9 cellular contexts compared by ENCODE assay signal in genomic region chr19:18290250-18291018, GRCh38. TPM values are rescaled to one million over a fixed set of nuclear protein-coding genes. Genes with fewer than 3 reads are reported as not detected.
DNase-seq lines count a peak whose midpoint lies in the region; ATAC-seq, FAIRE-seq and TF ChIP-seq lines count a peak whose summit lies in the region.
"Had no signal": no experiment of that assay in that cellular context is flagged by ENCODE, and none has a peak within 500 bp of the region (broad histone marks: within the 10 kb centered on the region; RNA-seq: fewer than 3 reads in every experiment).

No MANE protein-coding gene starts in this region.

- no peaks in the 10 kb centered on the region for H3K9me3 Mint-ChIP-seq in MCF 10A (ENCODE audit: unreplicated experiment)

- no TSS peak for BruUV-seq in MCF 10A (replicated peaks; lab: Mats Ljungman, UMichigan)
- BruUV-seq in mammary epithelial cell (replicated peaks; lab: Mats Ljungman, UMichigan): no TSS peak

- in situ Hi-C loops in mammary epithelial cell (cut with MboI; ENCODE audit: low sequenced_read_pairs in 2 of 2): no loop called here

- no peak overlapping the region for H2AFZ ChIP-seq in mammary epithelial cell (ENCODE audit: low read depth, low read length)

- peaks cover 6% of the 10 kb centered on the region for H3K36me3 Mint-ChIP-seq in MCF 10A (ENCODE audit: insufficient read depth, unreplicated experiment)

- H3K27ac Mint-ChIP-seq in MCF 10A (ENCODE audit: low read depth, unreplicated experiment): peak overlapping the region; percentile 97

- no peak overlapping the region for H3K9ac ChIP-seq in mammary epithelial cell (ENCODE audit: insufficient read depth, low read length)
- no peak overlapping the region for H3K9ac ChIP-seq in duodenal mucosa (ENCODE audit: low read depth in 1 of 2, low read length in 2 of 2)

- H4K20me1 ChIP-seq in mammary epithelial cell (ENCODE audit: insufficient read depth, low read length): no peaks in the 10 kb centered on the region

- peak overlapping the region; percentile 78 for H3K4me3 Mint-ChIP-seq in MCF 10A (ENCODE audit: unreplicated experiment)

- peaks cover 24% of the 10 kb centered on the region for H3K4me1 Mint-ChIP-seq in MCF 10A (ENCODE audit: insufficient read depth, unreplicated experiment)

- POLR2A ChIA-PET in MCF 10A (lab: Yijun Ruan, JAX): interaction anchor here (4.0 kb wide), 1 partner anchor 10 kb away, joined by 170 read pairs; the partner anchor contains the start of gene JUND

- FAIRE-seq in small intestine (lab: Jason Lieb, UNC): no peak
- FAIRE-seq: TTC549 had no signal

- H3K4me3 ChIP-seq in mammary epithelial cell (replicated peaks in 1 of 3; ENCODE audit: insufficient read depth in 1 of 3, low read depth in 2 of 3, low read length in 3 of 3): no peak overlapping the region
- H3K4me3 ChIP-seq in duodenal mucosa (ENCODE audit: low read depth in 1 of 2, low read length in 2 of 2): no peak overlapping the region
- no peak overlapping the region for H3K4me3 ChIP-seq in small intestine (ENCODE audit: low read depth in 1 of 2, low read length in 2 of 2)

- dilution Hi-C loops in mammary epithelial cell (cut with HindIII; ENCODE audit: low sequenced_read_pairs): no loop called here

- no peak for TF ChIP-seq CTCF in MCF 10A (IDR thresholded peaks at IDR 0.05; ENCODE audit: unreplicated experiment)
- no peak for TF ChIP-seq CTCF in mammary epithelial cell (conservative IDR thresholded peaks at IDR 0.05 in 1 of 2, IDR thresholded peaks at IDR 0.05 in 1 of 2; ENCODE audit: extremely low read depth in 1 of 2, insufficient read depth in 1 of 2, low read depth in 1 of 2, low read length in 2 of 2)

- H3K79me2 ChIP-seq in mammary epithelial cell (ENCODE audit: insufficient read depth, low read length): no peaks in the 10 kb centered on the region

- CTCF ChIA-PET in MCF 10A (lab: Yijun Ruan, JAX) (no interaction called here), mammary epithelial cell (lab: Charles Lee; ENCODE audit: low non-redundant PET) (no interaction called here)

- H3K27ac ChIP-seq in mammary epithelial cell (ENCODE audit: insufficient read depth, low read depth, low read length) (no peak overlapping the region), duodenal mucosa (ENCODE audit: low read depth, low read length) (peak overlapping the region; percentile 51), small intestine (ENCODE audit: low read depth in 1 of 2, low read length in 1 of 2) (peak overlapping the region; percentile 15 to 67)

- H3K4me1 ChIP-seq in mammary epithelial cell (ENCODE audit: insufficient read depth, low read length) (peaks cover 18% of the 10 kb centered on the region), duodenal mucosa (ENCODE audit: control insufficient read depth in 1 of 2, insufficient read depth in 2 of 2, low read length in 2 of 2) (peaks cover 7 to 25% of the 10 kb centered on the region in 2 donors), small intestine (ENCODE audit: control insufficient read depth in 2 of 2, insufficient read depth in 1 of 2, low read depth in 1 of 2, low read length in 1 of 2) (peaks cover 0 to under 1% of the 10 kb centered on the region in 2 donors)

- H3K27me3 ChIP-seq in mammary epithelial cell (ENCODE audit: insufficient read depth, low read length) (no peaks in the 10 kb centered on the region), duodenal mucosa (ENCODE audit: control insufficient read depth in 1 of 2, insufficient read depth in 2 of 2, low read length in 2 of 2) (no peaks in the 10 kb centered on the region), small intestine (ENCODE audit: control insufficient read depth in 2 of 2, insufficient read depth in 2 of 2, low read length in 2 of 2) (no peaks in the 10 kb centered on the region)

- DNase-seq in MCF 10A (ENCODE audit: unreplicated experiment) (no peak), mammary epithelial cell (no peak), small intestine (peak; percentile 58), SW 1271 (lab: John Stamatoyannopoulos, UW) (no peak), COR-L47 (lab: John Stamatoyannopoulos, UW) (no peak)
- peak; percentile 96 for DNase-seq in activated CD4-positive, alpha-beta T cell treated with anti-CD3 and anti-CD28 coated beads for 48 hours

- H3K36me3 ChIP-seq in mammary epithelial cell (ENCODE audit: insufficient read depth, low read length) (no peaks in the 10 kb centered on the region), duodenal mucosa (ENCODE audit: control insufficient read depth in 1 of 2, insufficient read depth in 2 of 2, low read length in 2 of 2) (no peaks in the 10 kb centered on the region), small intestine (ENCODE audit: control insufficient read depth in 2 of 2, insufficient read depth in 2 of 2, low read length in 2 of 2) (no peaks in the 10 kb centered on the region)

- H3K27me3 Mint-ChIP-seq in MCF 10A (ENCODE audit: insufficient read depth, unreplicated experiment): no peaks in the 10 kb centered on the region

- ATAC-seq in HG02610 (IDR thresholded peaks at IDR 0.05; ENCODE audit: unreplicated experiment): no peak

- intact Hi-C loops in MCF 10A (cut with micrococcal nuclease): no loop called here
- intact Hi-C loops in mammary epithelial cell (cut with micrococcal nuclease): no loop called here

- no peak overlapping the region for H3K4me2 ChIP-seq in mammary epithelial cell (ENCODE audit: insufficient read depth, low read depth, low read length)

- 53% methylated on average over 12 of the region's 15 CpGs for WGBS in mammary epithelial cell (ENCODE audit: low coverage, missing lambda C conversion rate)
- WGBS in small intestine, 3 donors: 22 to 30% (median 29%) methylated on average over 15 of the region's 15 CpGs

- H3K9me3 ChIP-seq in mammary epithelial cell (replicated peaks; ENCODE audit: insufficient read depth, low read length): no peaks in the 10 kb centered on the region
- H3K9me3 ChIP-seq in duodenal mucosa (ENCODE audit: control insufficient read depth in 1 of 2, low read length in 2 of 2): no peaks in the 10 kb centered on the region
- H3K9me3 ChIP-seq in small intestine (ENCODE audit: control insufficient read depth, low read depth): no peaks in the 10 kb centered on the region

RNA-seq across cellular contexts. Expression of gene JUND, which starts 9.0 kb away (rescaled TPM):
- total RNA-seq in MCF 10A (2022) (120 and 123 TPM in 2 replicates), mammary epithelial cell (10 to 100 TPM; 59.6 to 74.0 TPM)
- polyA plus RNA-seq in mammary epithelial cell (30.0 TPM), small intestine (100 to 1,000 TPM; 129 to 211 (median 159) TPM)
- polyA minus RNA-seq in mammary epithelial cell: 4.4 TPM

RNA-seq across cellular contexts. Expression of gene IQCN, which starts 16.2 kb away (rescaled TPM):
- 0.26 and 0.42 TPM in 2 replicates for total RNA-seq in MCF 10A (2022)
- under 1 TPM; 0.19 to 0.50 TPM for total RNA-seq in mammary epithelial cell
- polyA plus RNA-seq in mammary epithelial cell: 0.03 TPM
- polyA minus RNA-seq in mammary epithelial cell: not detected
- 10 to 100 TPM in 1 of 3 donors, 1 to 10 TPM in 2; 1.5 to 15.2 (median 5.4) TPM for polyA plus RNA-seq in small intestine

RNA-seq across cellular contexts. Expression of gene LSM4, which starts 32.4 kb away (rescaled TPM):
- total RNA-seq in MCF 10A (2022) (172 and 193 TPM in 2 replicates), mammary epithelial cell (100 to 1,000 TPM; 127 to 182 TPM)
- polyA plus RNA-seq in mammary epithelial cell (215 TPM), small intestine (100 to 1,000 TPM; 166 to 269 (median 206) TPM)
- polyA minus RNA-seq in mammary epithelial cell: 63.3 TPM

RNA-seq across cellular contexts. Expression of gene PGPEP1, which starts 50.0 kb away (rescaled TPM):
- total RNA-seq in MCF 10A (2022): 6.5 and 11.9 TPM in 2 replicates
- total RNA-seq in mammary epithelial cell: 10 to 100 TPM; 16.3 to 18.7 TPM
- polyA plus RNA-seq in mammary epithelial cell: 4.5 TPM
- polyA minus RNA-seq in mammary epithelial cell: 7.3 TPM
- 10 to 100 TPM; 29.1 to 47.0 (median 30.3) TPM for polyA plus RNA-seq in small intestine

Comparison
In these comparisons a context has a peak if more than half of its experiments do, and no peak if none do; other contexts are left out.
1. DNase-seq: peak in activated CD4-positive, alpha-beta T cell treated with anti-CD3 and anti-CD28 coated beads for 48 hours (single experiment) and small intestine (single experiment); none in MCF 10A (single experiment), mammary epithelial cell (single experiment), SW 1271 (0 of 2) and COR-L47 (single experiment).